18 cellular contexts compared by ENCODE assay signal in the genomic region with DNA sequence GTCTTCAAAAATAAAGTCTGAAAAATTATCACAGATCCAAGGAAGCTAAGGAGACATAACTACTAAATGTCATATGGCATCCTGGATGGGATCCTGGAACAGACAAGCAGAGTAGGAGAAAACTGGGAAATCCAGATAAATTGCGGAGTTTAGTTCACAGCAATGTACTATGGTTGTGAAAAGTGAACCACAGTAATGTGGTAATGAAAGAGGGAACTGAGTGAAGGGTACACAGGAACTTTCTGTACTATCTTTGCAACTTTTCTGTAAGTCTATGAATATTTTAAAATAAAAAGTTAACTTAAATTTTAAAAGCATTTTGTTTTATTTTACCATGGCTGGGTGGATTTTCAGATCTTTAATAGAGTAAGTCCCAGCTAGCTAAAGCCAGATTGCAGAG. TPM values are rescaled to one million over a fixed set of nuclear protein-coding genes. Genes with fewer than 3 reads are reported as not detected.
DNase-seq lines count a peak whose midpoint lies in the region; ATAC-seq and TF ChIP-seq lines count a peak whose summit lies in the region.
"Had no signal": no experiment of that assay in that cellular context is flagged by ENCODE, and none has a peak within 500 bp of the region (broad histone marks: within the 10 kb centered on the region; RNA-seq: fewer than 3 reads in every experiment).

No MANE protein-coding gene starts in this region.

- peak overlapping the region; percentile 81 for H2AFZ ChIP-seq in Loucy (ENCODE audit: low read length)

- no peaks in the 10 kb centered on the region for H3K36me3 ChIP-seq in Loucy (ENCODE audit: insufficient read depth, low read length)
- H3K36me3 ChIP-seq: tibial nerve had no signal

- H3K27ac Mint-ChIP-seq in T-helper 1 cell treated with Interleukin-12 subunit alpha and Interleukin-12 subunit beta and Interleukin-4 antibody, amounts not matched to agents 30 μg/mL and 1 μg/mL, for 36 hours: peak overlapping the region; percentile 94
- H3K27ac Mint-ChIP-seq in activated CD8-positive, alpha-beta T cell treated with anti-CD3 and anti-CD28 coated beads, Interleukin-2, amount 10 ng/mL, durations not matched to agents 7 days and 5 days: peak overlapping the region; percentile 73
- H3K27ac Mint-ChIP-seq in natural killer cell: peak overlapping the region; percentile 88 to 95
- H3K27ac Mint-ChIP-seq: activated B cell treated with CpG ODN at 0.5 μM for 24 hours had no signal

- no peaks in the 10 kb centered on the region for H4K20me1 ChIP-seq in Loucy (ENCODE audit: insufficient read depth, low read length, poor library complexity, severe bottlenecking)

- H3K79me2 ChIP-seq in Loucy (ENCODE audit: insufficient read depth, low read length): no peaks in the 10 kb centered on the region

- TF ChIP-seq CTCF in Loucy (conservative IDR thresholded peaks at IDR 0.05; ENCODE audit: low read length) (no peak), natural killer cell (IDR thresholded peaks at IDR 0.05) (no peak)

- H3F3A ChIP-seq in Loucy (ENCODE audit: low read depth): peaks cover 8% of the 10 kb centered on the region

- peak overlapping the region; percentile 60 for H3K4me3 Mint-ChIP-seq in T-helper 1 cell treated with Interleukin-12 subunit alpha and Interleukin-12 subunit beta and Interleukin-4 antibody, amounts not matched to agents 30 μg/mL and 1 μg/mL, for 36 hours
- peak overlapping the region; percentile 60 for H3K4me3 Mint-ChIP-seq in activated CD8-positive, alpha-beta T cell treated with anti-CD3 and anti-CD28 coated beads, Interleukin-2, amount 10 ng/mL, durations not matched to agents 7 days and 5 days
- H3K4me3 Mint-ChIP-seq in natural killer cell: peak overlapping the region; percentile 70
- H3K4me3 Mint-ChIP-seq: activated B cell treated with CpG ODN at 0.5 μM for 24 hours had no signal

- intact Hi-C loops in natural killer cell (cut with micrococcal nuclease): loop anchor here (1.0 to 10.0 kb wide), 3 partner anchors 16 to 64 kb away; a partner anchor contains a TSS

- H3K9me3 ChIP-seq in Loucy (ENCODE audit: insufficient read depth, low read depth, low read length): no peaks in the 10 kb centered on the region
- H3K9me3 ChIP-seq: tibial nerve had no signal

- peaks cover 64% of the 10 kb centered on the region for H3K36me3 Mint-ChIP-seq in T-helper 1 cell treated with Interleukin-12 subunit alpha and Interleukin-12 subunit beta and Interleukin-4 antibody, amounts not matched to agents 30 μg/mL and 1 μg/mL, for 36 hours (ENCODE audit: low read depth)
- H3K36me3 Mint-ChIP-seq in activated CD8-positive, alpha-beta T cell treated with anti-CD3 and anti-CD28 coated beads, Interleukin-2, amount 10 ng/mL, durations not matched to agents 7 days and 5 days (ENCODE audit: low read depth): peaks cover 86% of the 10 kb centered on the region
- H3K36me3 Mint-ChIP-seq in natural killer cell: no peaks in the 10 kb centered on the region
- H3K36me3 Mint-ChIP-seq: CD14-positive monocyte had no signal

- CTCF ChIA-PET in activated CD8-positive, alpha-beta T cell treated with anti-CD3 and anti-CD28 coated beads, Interleukin-2, amount 10 ng/mL, durations not matched to agents 7 days and 5 days (lab: Charles Lee): interaction anchor here (0.8 to 5.9 kb wide), 6 partner anchors 14 to 208 kb away, joined by 3 to 31 read pairs (median 4); a partner anchor contains a TSS

- H3K4me1 Mint-ChIP-seq in T-helper 1 cell treated with Interleukin-12 subunit alpha and Interleukin-12 subunit beta and Interleukin-4 antibody, amounts not matched to agents 30 μg/mL and 1 μg/mL, for 36 hours (ENCODE audit: low read depth): peaks cover 85% of the 10 kb centered on the region
- H3K4me1 Mint-ChIP-seq in activated CD8-positive, alpha-beta T cell treated with anti-CD3 and anti-CD28 coated beads, Interleukin-2, amount 10 ng/mL, durations not matched to agents 7 days and 5 days (ENCODE audit: low read depth): peaks cover 93% of the 10 kb centered on the region
- peaks cover 97 to 99% of the 10 kb centered on the region in 2 donors for H3K4me1 Mint-ChIP-seq in natural killer cell

- H3K9me3 Mint-ChIP-seq in T-helper 1 cell treated with Interleukin-12 subunit alpha and Interleukin-12 subunit beta and Interleukin-4 antibody, amounts not matched to agents 30 μg/mL and 1 μg/mL, for 36 hours: no peaks in the 10 kb centered on the region
- no peaks in the 10 kb centered on the region for H3K9me3 Mint-ChIP-seq in activated CD8-positive, alpha-beta T cell treated with anti-CD3 and anti-CD28 coated beads, Interleukin-2, amount 10 ng/mL, durations not matched to agents 7 days and 5 days (ENCODE audit: insufficient read depth)
- no peaks in the 10 kb centered on the region for H3K9me3 Mint-ChIP-seq in natural killer cell
- H3K9me3 Mint-ChIP-seq: activated B cell treated with CpG ODN at 0.5 μM for 24 hours had no signal

- H3K4me1 ChIP-seq in Loucy (ENCODE audit: insufficient read depth, low read length, poor library complexity, severe bottlenecking): peaks cover 39% of the 10 kb centered on the region
- H3K4me1 ChIP-seq: tibial nerve had no signal

- H3K4me3 ChIP-seq in Loucy (ENCODE audit: low read length, poor library complexity, severe bottlenecking): peak overlapping the region; percentile 62
- H3K4me3 ChIP-seq: tibial nerve had no signal

- H3K27me3 ChIP-seq in Loucy (ENCODE audit: insufficient read depth, low read length, poor library complexity, severe bottlenecking): no peaks in the 10 kb centered on the region

- H3K9ac ChIP-seq in Loucy (ENCODE audit: low read depth, low read length, poor library complexity, severe bottlenecking): peak overlapping the region; percentile 67

- no peaks in the 10 kb centered on the region for H3K9me2 ChIP-seq in Loucy (replicated peaks; ENCODE audit: low read depth, low read length)

- no peaks in the 10 kb centered on the region for H3K27me3 Mint-ChIP-seq in T-helper 1 cell treated with Interleukin-12 subunit alpha and Interleukin-12 subunit beta and Interleukin-4 antibody, amounts not matched to agents 30 μg/mL and 1 μg/mL, for 36 hours (ENCODE audit: low read depth)
- no peaks in the 10 kb centered on the region for H3K27me3 Mint-ChIP-seq in activated CD8-positive, alpha-beta T cell treated with anti-CD3 and anti-CD28 coated beads, Interleukin-2, amount 10 ng/mL, durations not matched to agents 7 days and 5 days (ENCODE audit: low read depth)
- no peaks in the 10 kb centered on the region for H3K27me3 Mint-ChIP-seq in natural killer cell (ENCODE audit: low read depth in 2 of 2)

- peak; percentile 27 for ATAC-seq in activated CD8-positive, alpha-beta T cell treated with anti-CD3 and anti-CD28 coated beads, Interleukin-2, amount 10 ng/mL, durations not matched to agents 7 days and 5 days
- ATAC-seq in natural killer cell: peak; percentile 30 to 56 (median 49)
- ATAC-seq: left lobe of liver had no signal

- DNase-seq in T-helper 1 cell (no peak), natural killer cell (no peak), germinal center (ENCODE audit: low spot score) (no peak), NCI-H1092 treated with DMSO at 0.1 percent for 48 hours (lab: John Stamatoyannopoulos, UW) (no peak), DMS79 treated with DMSO at 0.1 percent for 48 hours (lab: John Stamatoyannopoulos, UW) (no peak)
- DNase-seq in activated CD8-positive, alpha-beta T cell treated with anti-CD3 and anti-CD28 coated beads, Interleukin-2, amount 10 ng/mL, durations not matched to agents 7 days and 5 days: no peak
- DNase-seq: activated B cell treated with CpG ODN at 0.5 μM for 24 hours, NCI-H1048, NCI-H69, posterior cingulate gyrus had no signal

- POLR2A ChIA-PET in activated CD8-positive, alpha-beta T cell treated with anti-CD3 and anti-CD28 coated beads, Interleukin-2, amount 10 ng/mL, durations not matched to agents 7 days and 5 days (lab: Charles Lee): interaction anchor here (0.7 to 3.3 kb wide), 6 partner anchors 12 to 147 kb away, joined by 3 to 20 read pairs (median 4); a partner anchor contains a TSS

- peak overlapping the region; percentile 80 for H3K4me2 ChIP-seq in Loucy (ENCODE audit: low read depth, low read length, poor library complexity, severe bottlenecking)

RNA-seq across cellular contexts. Expression of a gene that starts 16.3 kb away (rescaled TPM):
- 100 to 1,000 TPM; 115 to 123 TPM for total RNA-seq in activated CD8-positive, alpha-beta T cell treated with anti-CD3 and anti-CD28 coated beads, Interleukin-2, amount 10 ng/mL, durations not matched to agents 7 days and 5 days
- total RNA-seq in natural killer cell: 100 to 1,000 TPM; 126 to 174 (median 130) TPM
- total RNA-seq: A172, fibroblast of villous mesenchyme had no signal

RNA-seq across cellular contexts. Expression of a gene that starts 39.5 kb away (rescaled TPM):
- total RNA-seq in activated CD8-positive, alpha-beta T cell treated with anti-CD3 and anti-CD28 coated beads, Interleukin-2, amount 10 ng/mL, durations not matched to agents 7 days and 5 days: not detected
- under 1 TPM in 2 of 3 donors, not detected in 1; 0.35 to 0.47 TPM for total RNA-seq in natural killer cell
- total RNA-seq: A172, activated B cell treated with CpG ODN at 0.5 μM for 24 hours, Daoy, fibroblast of villous mesenchyme, tibial nerve had no signal

RNA-seq across cellular contexts. Expression of a gene that starts 57.2 kb away (rescaled TPM):
- total RNA-seq in activated CD8-positive, alpha-beta T cell treated with anti-CD3 and anti-CD28 coated beads, Interleukin-2, amount 10 ng/mL, durations not matched to agents 7 days and 5 days: 1 to 10 TPM; 4.0 to 4.1 TPM
- 1 to 10 TPM; 2.5 to 3.0 (median 2.9) TPM for total RNA-seq in natural killer cell
